ENCODE assay signal across 8 cellular contexts in the genomic region with DNA sequence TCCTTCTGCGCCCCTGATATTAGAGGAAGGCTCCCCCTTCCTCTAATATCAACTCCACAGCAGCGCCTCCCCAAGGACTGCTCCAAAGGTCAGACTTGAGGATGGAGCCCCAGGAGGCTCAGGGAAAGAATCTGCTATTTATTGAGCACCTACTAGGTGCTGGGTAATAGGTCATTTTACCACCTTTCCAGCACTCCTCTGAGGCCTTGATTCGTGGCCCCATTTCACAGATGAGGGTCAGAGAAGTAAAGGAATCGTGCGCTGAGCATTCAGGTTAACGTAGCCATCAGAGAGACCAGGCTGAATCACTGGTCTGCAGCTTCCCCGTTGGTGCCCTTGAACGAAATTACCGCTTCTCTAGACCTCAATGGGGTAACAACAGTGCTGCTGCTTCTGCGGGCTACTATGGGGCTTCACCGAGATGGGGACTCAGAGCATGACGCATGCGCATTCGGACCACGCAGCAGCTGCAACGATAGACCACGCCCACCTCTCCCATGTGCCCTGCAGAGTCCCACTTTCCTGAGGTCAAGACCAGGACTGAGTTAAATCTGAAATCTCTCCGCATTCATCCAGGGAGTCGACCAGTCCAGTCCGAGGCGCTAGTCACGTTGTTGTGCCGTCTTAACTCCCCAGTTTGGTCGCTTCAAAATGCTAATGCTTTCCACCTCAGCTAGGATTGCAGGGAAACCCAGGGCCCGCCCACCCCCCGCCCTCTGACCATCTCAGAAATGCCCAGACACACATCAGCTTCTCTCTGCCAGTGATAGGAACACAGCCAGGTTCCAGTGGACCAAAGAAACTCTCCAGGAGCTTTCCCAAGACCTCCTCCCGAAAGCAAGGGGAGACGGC. TPM values are rescaled to one million over a fixed set of nuclear protein-coding genes. Genes with fewer than 3 reads are reported as not detected.
DNase-seq lines count a peak whose midpoint lies in the region; ATAC-seq and TF ChIP-seq lines count a peak whose summit lies in the region.

No MANE protein-coding gene starts in this region.

- peaks cover 26% of the 10 kb centered on the region for H3K27me3 ChIP-seq in HUES48 (ENCODE audit: control insufficient read depth, insufficient read depth, low read length)
- H3K27me3 ChIP-seq in hepatocyte: no peaks in the 10 kb centered on the region
- H3K27me3 ChIP-seq in vagina: no peaks in the 10 kb centered on the region

- TF ChIP-seq POLR2A in vagina (IDR thresholded peaks at IDR 0.05): no peak

- H3K9me2 ChIP-seq in hepatocyte (replicated peaks; ENCODE audit: insufficient read depth): no peaks in the 10 kb centered on the region

- H2AFZ ChIP-seq in hepatocyte: no peak overlapping the region

- H3K4me1 Mint-ChIP-seq in activated naive CD8-positive, alpha-beta T cell treated with anti-CD3 and anti-CD28 coated beads, Interleukin-2, amount 50 U/mL, for 24 hours: no peaks in the 10 kb centered on the region

- no peaks in the 10 kb centered on the region for H3K9me3 Mint-ChIP-seq in activated naive CD8-positive, alpha-beta T cell treated with anti-CD3 and anti-CD28 coated beads, Interleukin-2, amount 50 U/mL, for 24 hours

- no peak overlapping the region for H3K9ac ChIP-seq in HUES48 (ENCODE audit: low read depth, low read length)

- no peak for ATAC-seq in activated naive CD8-positive, alpha-beta T cell treated with anti-CD3 and anti-CD28 coated beads, Interleukin-2, amount 50 U/mL, for 24 hours
- peak; percentile 45 for ATAC-seq in sciatic nerve
- no peak for ATAC-seq in HG03342 (IDR thresholded peaks at IDR 0.05; ENCODE audit: unreplicated experiment)

- H3K27ac ChIP-seq in HUES48 (ENCODE audit: low read depth, low read length): no peak overlapping the region
- no peak overlapping the region for H3K27ac ChIP-seq in hepatocyte
- no peak overlapping the region for H3K27ac ChIP-seq in vagina

- H3K36me3 ChIP-seq in HUES48 (ENCODE audit: control insufficient read depth, insufficient read depth, low read length) (no peaks in the 10 kb centered on the region), hepatocyte (replicated peaks; ENCODE audit: insufficient read depth, low read depth) (no peaks in the 10 kb centered on the region), vagina (no peaks in the 10 kb centered on the region)

- peaks cover 19% of the 10 kb centered on the region for H3K4me1 ChIP-seq in HUES48 (ENCODE audit: control insufficient read depth, insufficient read depth, low read length)
- peaks cover 38% of the 10 kb centered on the region for H3K4me1 ChIP-seq in hepatocyte (ENCODE audit: insufficient read depth)
- peaks cover 18% of the 10 kb centered on the region for H3K4me1 ChIP-seq in vagina

- no peak overlapping the region for H3K27ac Mint-ChIP-seq in activated naive CD8-positive, alpha-beta T cell treated with anti-CD3 and anti-CD28 coated beads, Interleukin-2, amount 50 U/mL, for 24 hours

- no peaks in the 10 kb centered on the region for H3K36me3 Mint-ChIP-seq in activated naive CD8-positive, alpha-beta T cell treated with anti-CD3 and anti-CD28 coated beads, Interleukin-2, amount 50 U/mL, for 24 hours (ENCODE audit: low read depth)

- 32% methylated on average over 26 of the region's 28 CpGs for WGBS in hepatocyte (ENCODE audit: low lambda C conversion rate, missing lambda C conversion rate)

- H3K9me3 ChIP-seq in HUES48 (ENCODE audit: control insufficient read depth, insufficient read depth, low read length) (no peaks in the 10 kb centered on the region), hepatocyte (ENCODE audit: low read depth) (no peaks in the 10 kb centered on the region), vagina (no peaks in the 10 kb centered on the region)

- H3K4me3 ChIP-seq in HUES48 (ENCODE audit: low read depth, low read length): peak overlapping the region; percentile 45
- H3K4me3 ChIP-seq in hepatocyte: no peak overlapping the region
- H3K4me3 ChIP-seq in vagina: no peak overlapping the region

- peaks cover 7% of the 10 kb centered on the region for H3K79me2 ChIP-seq in hepatocyte

- H3K4me2 ChIP-seq in hepatocyte: peak overlapping the region; percentile 67

- H3K4me3 Mint-ChIP-seq in activated naive CD8-positive, alpha-beta T cell treated with anti-CD3 and anti-CD28 coated beads, Interleukin-2, amount 50 U/mL, for 24 hours: no peak overlapping the region

- intact Hi-C loops in sciatic nerve (cut with DNase I): no loop called here
- intact Hi-C loops in vagina (cut with DNase I): no loop called here

- no peak for TF ChIP-seq CTCF in hepatocyte (IDR thresholded peaks at IDR 0.05; ENCODE audit: poor library complexity)
- no peak for TF ChIP-seq CTCF in vagina (IDR thresholded peaks at IDR 0.05)

- H3K27me3 Mint-ChIP-seq in activated naive CD8-positive, alpha-beta T cell treated with anti-CD3 and anti-CD28 coated beads, Interleukin-2, amount 50 U/mL, for 24 hours: peaks cover 75% of the 10 kb centered on the region

- H4K20me1 ChIP-seq in hepatocyte (ENCODE audit: insufficient read depth, poor library complexity, severe bottlenecking): no peaks in the 10 kb centered on the region

- peak; percentile 54 for DNase-seq in activated naive CD8-positive, alpha-beta T cell treated with anti-CD3 and anti-CD28 coated beads, Interleukin-2, amount 50 U/mL, for 24 hours
- DNase-seq in hepatocyte (ENCODE audit: low spot score) (peak; percentile 88), sciatic nerve (ENCODE audit: low spot score) (no peak), vagina (ENCODE audit: extremely low spot score in 2 of 2) (no peak), NCI-H446 treated with DMSO at 0.1 percent for 48 hours (lab: John Stamatoyannopoulos, UW) (no peak), cortex of kidney (lab: John Stamatoyannopoulos, UW) (no peak)

RNA-seq across cellular contexts. Expression of gene CAMK2N1, which starts 12.9 kb away (rescaled TPM):
- total RNA-seq in hepatocyte (38.5 and 41.7 TPM in 2 replicates), sciatic nerve (8.2 TPM), vagina (18.9 TPM)
- polyA plus RNA-seq in hepatocyte: 39.4 and 45.5 TPM in 2 replicates

RNA-seq across cellular contexts. Expression of gene MUL1, which starts 34.9 kb away (rescaled TPM):
- 40.1 and 44.8 TPM in 2 replicates for total RNA-seq in hepatocyte
- polyA plus RNA-seq in hepatocyte: 47.4 and 48.1 TPM in 2 replicates
- total RNA-seq in sciatic nerve: 20.6 TPM
- total RNA-seq in vagina: 19.9 TPM

Comparison
In these comparisons a context has a peak if more than half of its experiments do, and no peak if none do; other contexts are left out.
1. DNase-seq: peak in activated naive CD8-positive, alpha-beta T cell treated with anti-CD3 and anti-CD28 coated beads, Interleukin-2, amount 50 U/mL, for 24 hours (single experiment) and hepatocyte (single experiment); none in sciatic nerve (single experiment), vagina (0 of 2), NCI-H446 treated with DMSO at 0.1 percent for 48 hours (single experiment) and cortex of kidney (single experiment).